1 cellular context compared by ENCODE assay signal in the genomic region with DNA sequence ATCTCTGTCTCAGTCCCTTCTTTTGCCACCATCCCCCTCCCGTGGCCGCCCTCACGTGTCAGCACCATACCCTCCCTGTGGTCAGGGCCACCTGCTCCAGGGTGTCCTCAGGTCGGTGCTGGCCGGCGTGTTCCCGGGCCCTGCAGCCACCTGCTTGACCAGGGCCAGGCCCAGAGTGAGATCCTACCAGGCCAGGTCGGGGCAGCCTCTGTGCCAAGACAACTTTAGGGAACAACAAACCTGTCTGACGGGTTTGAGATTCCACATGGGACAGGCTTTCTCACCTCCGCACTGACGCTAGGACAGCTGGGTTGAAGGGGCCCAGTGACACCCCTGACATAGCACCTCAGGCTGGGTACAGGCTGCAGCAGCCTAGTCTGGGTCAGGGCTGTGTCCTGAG.
TF ChIP-seq lines count a peak whose summit lies in the region.

No MANE protein-coding gene starts in this region.

TF ChIP-seq in IMR-90, 13 proteins besides CTCF, POLR2A, EP300 and RAD21:
- TF ChIP-seq, protein P1, sequence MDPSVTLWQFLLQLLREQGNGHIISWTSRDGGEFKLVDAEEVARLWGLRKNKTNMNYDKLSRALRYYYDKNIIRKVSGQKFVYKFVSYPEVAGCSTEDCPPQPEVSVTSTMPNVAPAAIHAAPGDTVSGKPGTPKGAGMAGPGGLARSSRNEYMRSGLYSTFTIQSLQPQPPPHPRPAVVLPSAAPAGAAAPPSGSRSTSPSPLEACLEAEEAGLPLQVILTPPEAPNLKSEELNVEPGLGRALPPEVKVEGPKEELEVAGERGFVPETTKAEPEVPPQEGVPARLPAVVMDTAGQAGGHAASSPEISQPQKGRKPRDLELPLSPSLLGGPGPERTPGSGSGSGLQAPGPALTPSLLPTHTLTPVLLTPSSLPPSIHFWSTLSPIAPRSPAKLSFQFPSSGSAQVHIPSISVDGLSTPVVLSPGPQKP (IDR thresholded peaks at IDR 0.05; ENCODE audit: borderline replicate concordance, low read depth, low read length): no peak
- no peak for TF ChIP-seq RFX5 (IDR thresholded peaks at IDR 0.05; ENCODE audit: low read depth, low read length)
- TF ChIP-seq MAZ (IDR thresholded peaks at IDR 0.05; ENCODE audit: borderline replicate concordance, low read depth, low read length): no peak
- no peak for TF ChIP-seq NFE2L2 (IDR thresholded peaks at IDR 0.05; ENCODE audit: low read depth, low read length)
- TF ChIP-seq SMC3 (IDR thresholded peaks at IDR 0.05; ENCODE audit: low read depth, low read length): no peak
- no peak for TF ChIP-seq RCOR1 (IDR thresholded peaks at IDR 0.05; ENCODE audit: insufficient replicate concordance, low read length)
- no peak for TF ChIP-seq MAFK (IDR thresholded peaks at IDR 0.05; ENCODE audit: low read depth, low read length)
- TF ChIP-seq CHD1 (IDR thresholded peaks at IDR 0.05; ENCODE audit: low read depth, low read length): no peak
- TF ChIP-seq, protein P2, sequence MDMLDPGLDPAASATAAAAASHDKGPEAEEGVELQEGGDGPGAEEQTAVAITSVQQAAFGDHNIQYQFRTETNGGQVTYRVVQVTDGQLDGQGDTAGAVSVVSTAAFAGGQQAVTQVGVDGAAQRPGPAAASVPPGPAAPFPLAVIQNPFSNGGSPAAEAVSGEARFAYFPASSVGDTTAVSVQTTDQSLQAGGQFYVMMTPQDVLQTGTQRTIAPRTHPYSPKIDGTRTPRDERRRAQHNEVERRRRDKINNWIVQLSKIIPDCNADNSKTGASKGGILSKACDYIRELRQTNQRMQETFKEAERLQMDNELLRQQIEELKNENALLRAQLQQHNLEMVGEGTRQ (IDR thresholded peaks at IDR 0.05; ENCODE audit: low read depth, low read length): no peak
- no peak for TF ChIP-seq MXI1 (IDR thresholded peaks at IDR 0.05; ENCODE audit: borderline replicate concordance, low read depth, low read length)
